ENCODE assay signal across 8 cellular contexts in genomic region chr6:33411632-33412005, GRCh38. TPM values are rescaled to one million over a fixed set of nuclear protein-coding genes. Genes with fewer than 3 reads are reported as not detected.
DNase-seq lines count a peak whose midpoint lies in the region; ATAC-seq, FAIRE-seq and TF ChIP-seq lines count a peak whose summit lies in the region.

No MANE protein-coding gene starts in this region.

- no peak for FAIRE-seq in bronchial epithelial cell (lab: Jason Lieb, UNC)
- FAIRE-seq in GM12891 (lab: Jason Lieb, UNC): no peak

- ATAC-seq in stimulated activated naive CD8-positive, alpha-beta T cell treated with anti-CD3 and anti-CD28 coated beads, Interleukin-15, Interleukin-2, amounts not matched to agents 100 U/mL and 50 U/mL, for 24 hours: no peak

- H3K36me3 ChIP-seq in bronchial epithelial cell (ENCODE audit: control insufficient read depth, insufficient read depth, low read length) (peaks cover 5% of the 10 kb centered on the region), mucosa of stomach (ENCODE audit: control insufficient read depth, insufficient read depth, low read length) (no peaks in the 10 kb centered on the region)

- no peaks in the 10 kb centered on the region for H3K9me3 ChIP-seq in mucosa of stomach (ENCODE audit: control insufficient read depth, low read length)

- H3K36me3 Mint-ChIP-seq in stimulated activated naive CD8-positive, alpha-beta T cell treated with anti-CD3 and anti-CD28 coated beads, Interleukin-15, Interleukin-2, amounts not matched to agents 100 ng/mL and 50 ng/mL, for 24 hours (ENCODE audit: low read depth): peaks cover 60% of the 10 kb centered on the region

- H3K4me3 ChIP-seq in bronchial epithelial cell (ENCODE audit: low read depth, low read length): peak overlapping the region; percentile 57
- no peak overlapping the region for H3K4me3 ChIP-seq in mucosa of stomach (ENCODE audit: low read length)

- no peak for TF ChIP-seq CTCF in bronchial epithelial cell (IDR thresholded peaks at IDR 0.05; ENCODE audit: insufficient read depth, low read length, severe bottlenecking)

- peak overlapping the region; percentile 83 for H3K4me3 Mint-ChIP-seq in stimulated activated naive CD8-positive, alpha-beta T cell treated with anti-CD3 and anti-CD28 coated beads, Interleukin-15, Interleukin-2, amounts not matched to agents 100 ng/mL and 50 ng/mL, for 24 hours

- no peaks in the 10 kb centered on the region for H3K27me3 ChIP-seq in bronchial epithelial cell (ENCODE audit: control insufficient read depth, insufficient read depth, low read length)
- no peaks in the 10 kb centered on the region for H3K27me3 ChIP-seq in mucosa of stomach (ENCODE audit: control insufficient read depth, insufficient read depth, low read length)

- TF ChIP-seq POLR2A in GM12891 (IDR thresholded peaks at IDR 0.05; ENCODE audit: low read depth, low read length): no peak

- H3K4me1 ChIP-seq in mucosa of stomach (ENCODE audit: control insufficient read depth, insufficient read depth, low read length): peaks cover 4% of the 10 kb centered on the region

- peak overlapping the region; percentile 72 for H3K27ac Mint-ChIP-seq in stimulated activated naive CD8-positive, alpha-beta T cell treated with anti-CD3 and anti-CD28 coated beads, Interleukin-15, Interleukin-2, amounts not matched to agents 100 ng/mL and 50 ng/mL, for 24 hours

- no peaks in the 10 kb centered on the region for H3K27me3 Mint-ChIP-seq in stimulated activated naive CD8-positive, alpha-beta T cell treated with anti-CD3 and anti-CD28 coated beads, Interleukin-15, Interleukin-2, amounts not matched to agents 100 ng/mL and 50 ng/mL, for 24 hours

- DNase-seq in stimulated activated naive CD8-positive, alpha-beta T cell treated with anti-CD3 and anti-CD28 coated beads, Interleukin-15, Interleukin-2, amounts not matched to agents 100 U/mL and 50 U/mL, for 24 hours: no peak
- DNase-seq in bronchial epithelial cell (ENCODE audit: low read depth): no peak
- DNase-seq in NCI-H187 (lab: John Stamatoyannopoulos, UW): no peak
- DNase-seq in GM12891 (ENCODE audit: insufficient read length, low spot score): no peak
- no peak for DNase-seq in cerebellar cortex (ENCODE audit: low spot score)
- DNase-seq in stimulated activated CD4-positive, alpha-beta T cell treated with anti-CD3 and anti-CD28 coated beads, Interleukin-12 subunit alpha, Interleukin-12 subunit beta, amount 100 ng/mL, for 4 hours: no peak

- H3K9ac ChIP-seq in mucosa of stomach (ENCODE audit: low read length): peak overlapping the region; percentile 73

- H3K4me1 Mint-ChIP-seq in stimulated activated naive CD8-positive, alpha-beta T cell treated with anti-CD3 and anti-CD28 coated beads, Interleukin-15, Interleukin-2, amounts not matched to agents 100 ng/mL and 50 ng/mL, for 24 hours (ENCODE audit: low read depth): peaks cover 58% of the 10 kb centered on the region

- H3K9me3 Mint-ChIP-seq in stimulated activated naive CD8-positive, alpha-beta T cell treated with anti-CD3 and anti-CD28 coated beads, Interleukin-15, Interleukin-2, amounts not matched to agents 100 ng/mL and 50 ng/mL, for 24 hours: no peaks in the 10 kb centered on the region

TF ChIP-seq in GM12891, 5 proteins besides CTCF, POLR2A, EP300 and RAD21:
- no peak for TF ChIP-seq TAF1 (IDR thresholded peaks at IDR 0.05; ENCODE audit: low read depth, low read length)
- no peak for TF ChIP-seq POU2F2 (IDR thresholded peaks at IDR 0.05; ENCODE audit: low read depth, low read length)
- no peak for TF ChIP-seq PAX5 (IDR thresholded peaks at IDR 0.05; ENCODE audit: insufficient read depth, low read length, severe bottlenecking)
- TF ChIP-seq SPI1 (IDR thresholded peaks at IDR 0.05; ENCODE audit: low read depth, low read length): no peak
- TF ChIP-seq POLR2AphosphoS5 (IDR thresholded peaks at IDR 0.05; ENCODE audit: low read depth, low read length): no peak

RNA-seq across cellular contexts. Expression of gene PHF1, which starts 0.8 kb away (rescaled TPM):
- total RNA-seq in bronchial epithelial cell: 7.6 and 13.2 TPM in 2 replicates
- polyA plus RNA-seq in GM12891 (2012; ENCODE audit: low read depth, missing spikeins): 23.5 TPM

RNA-seq across cellular contexts. Expression of gene CUTA, which starts 6.3 kb away (rescaled TPM):
- total RNA-seq in bronchial epithelial cell: 37.1 and 42.5 TPM in 2 replicates
- 237 TPM for polyA plus RNA-seq in GM12891 (2012; ENCODE audit: low read depth, missing spikeins)

RNA-seq across cellular contexts. Expression of gene SYNGAP1, which starts 8.2 kb away (rescaled TPM):
- total RNA-seq in bronchial epithelial cell: 0.79 and 0.90 TPM in 2 replicates
- 10.4 TPM for polyA plus RNA-seq in GM12891 (2012; ENCODE audit: low read depth, missing spikeins)

RNA-seq across cellular contexts. Expression of gene KIFC1, which starts 20.0 kb away (rescaled TPM):
- total RNA-seq in bronchial epithelial cell: 0.26 TPM in 2 replicates
- polyA plus RNA-seq in GM12891 (2012; ENCODE audit: low read depth, missing spikeins): 29.0 TPM

RNA-seq across cellular contexts. Expression of gene ZBTB9, which starts 42.8 kb away (rescaled TPM):
- 5.9 and 6.3 TPM in 2 replicates for total RNA-seq in bronchial epithelial cell
- 4.1 TPM for polyA plus RNA-seq in GM12891 (2012; ENCODE audit: low read depth, missing spikeins)
